ENCODE assay signal across 8 cellular contexts in genomic region chr5:143054480-143054941, GRCh38.
A peak's percentile ranks its signal among the peaks of the same experiment; 100 is the strongest.
DNase-seq lines count a peak whose midpoint lies in the region; ATAC-seq, FAIRE-seq and TF ChIP-seq lines count a peak whose summit lies in the region.

No MANE protein-coding gene starts in this region.

- ATAC-seq in HG02610 (IDR thresholded peaks at IDR 0.05; ENCODE audit: unreplicated experiment): peak; percentile 37

- CTCF ChIA-PET in activated CD4-positive, alpha-beta memory T cell treated with anti-CD3 and anti-CD28 coated beads for 36 hours (lab: Charles Lee): no interaction called here
- CTCF ChIA-PET in activated CD4-positive, alpha-beta memory T cell treated with anti-CD3 and anti-CD28 coated beads, Interleukin-2, amount 10 ng/mL, durations not matched to agents 7 days and 5 days (lab: Charles Lee): no interaction called here

- POLR2A ChIA-PET in activated CD4-positive, alpha-beta memory T cell treated with anti-CD3 and anti-CD28 coated beads for 36 hours (lab: Charles Lee): no interaction called here
- POLR2A ChIA-PET in activated CD4-positive, alpha-beta memory T cell treated with anti-CD3 and anti-CD28 coated beads, Interleukin-2, amount 10 ng/mL, durations not matched to agents 7 days and 5 days (lab: Charles Lee): no interaction called here

- no peaks in the 10 kb centered on the region for H3K9me1 ChIP-seq in keratinocyte (ENCODE audit: control insufficient read depth, extremely low read depth, insufficient read depth, low read length)

- peak overlapping the region; percentile 27 for H3K4me3 Mint-ChIP-seq in activated CD4-positive, alpha-beta memory T cell treated with anti-CD3 and anti-CD28 coated beads for 36 hours
- H3K4me3 Mint-ChIP-seq in activated CD4-positive, alpha-beta memory T cell treated with anti-CD3 and anti-CD28 coated beads, Interleukin-2, amount 10 ng/mL, durations not matched to agents 7 days and 5 days: no peak overlapping the region

- intact Hi-C loops in activated CD4-positive, alpha-beta memory T cell treated with anti-CD3 and anti-CD28 coated beads for 36 hours (cut with micrococcal nuclease): loop anchor here (2.0 to 5.0 kb wide), 3 partner anchors 46 to 350 kb away; no protein-coding TSS in a partner anchor

- no peaks in the 10 kb centered on the region for H3K9me3 ChIP-seq in keratinocyte (ENCODE audit: control insufficient read depth, low read depth, low read length)

- H3K27ac ChIP-seq in keratinocyte (ENCODE audit: control insufficient read depth, insufficient read depth, low read length): no peak overlapping the region

- no peak overlapping the region for H3K4me3 ChIP-seq in keratinocyte (ENCODE audit: control insufficient read depth in 2 of 3, extremely low read depth in 1 of 3, insufficient read depth in 2 of 3, low read depth in 1 of 3, low read length in 3 of 3)

- peaks cover 18% of the 10 kb centered on the region for H3K36me3 Mint-ChIP-seq in activated CD4-positive, alpha-beta memory T cell treated with anti-CD3 and anti-CD28 coated beads for 36 hours
- peaks cover 36% of the 10 kb centered on the region for H3K36me3 Mint-ChIP-seq in activated CD4-positive, alpha-beta memory T cell treated with anti-CD3 and anti-CD28 coated beads, Interleukin-2, amount 10 ng/mL, durations not matched to agents 7 days and 5 days (ENCODE audit: low read depth)

- dilution Hi-C loops in keratinocyte (cut with MboI; ENCODE audit: extremely low pct_ligation_motif_present, low sequenced_read_pairs): no loop called here

- peaks cover 22% of the 10 kb centered on the region for H3K4me1 ChIP-seq in keratinocyte (ENCODE audit: control insufficient read depth, extremely low read depth, insufficient read depth, low read length)

- H3K27me3 ChIP-seq in keratinocyte (ENCODE audit: control insufficient read depth, extremely low read depth, insufficient read depth, low read length): no peaks in the 10 kb centered on the region

- H2AFZ ChIP-seq in keratinocyte (ENCODE audit: control insufficient read depth, low read length): no peak overlapping the region

- no peaks in the 10 kb centered on the region for H3K9me3 Mint-ChIP-seq in activated CD4-positive, alpha-beta memory T cell treated with anti-CD3 and anti-CD28 coated beads for 36 hours
- H3K9me3 Mint-ChIP-seq in activated CD4-positive, alpha-beta memory T cell treated with anti-CD3 and anti-CD28 coated beads, Interleukin-2, amount 10 ng/mL, durations not matched to agents 7 days and 5 days: no peaks in the 10 kb centered on the region

- TF ChIP-seq CTCF in keratinocyte (optimal IDR thresholded peaks at IDR 0.05 in 1 of 3, IDR thresholded peaks at IDR 0.05 in 1 of 3, conservative IDR thresholded peaks at IDR 0.05 in 1 of 3; ENCODE audit: extremely low read depth in 1 of 3, insufficient read depth in 2 of 3, low read length in 3 of 3): no peak

- H3K79me2 ChIP-seq in keratinocyte (ENCODE audit: control insufficient read depth, insufficient read depth, low read length): no peaks in the 10 kb centered on the region

- peaks cover 87% of the 10 kb centered on the region for H3K4me1 Mint-ChIP-seq in activated CD4-positive, alpha-beta memory T cell treated with anti-CD3 and anti-CD28 coated beads for 36 hours (ENCODE audit: low read depth)
- peaks cover 51% of the 10 kb centered on the region for H3K4me1 Mint-ChIP-seq in activated CD4-positive, alpha-beta memory T cell treated with anti-CD3 and anti-CD28 coated beads, Interleukin-2, amount 10 ng/mL, durations not matched to agents 7 days and 5 days

- H3K9ac ChIP-seq in keratinocyte (ENCODE audit: control insufficient read depth, extremely low read depth, insufficient read depth, low read length): no peak overlapping the region

- peaks cover 0 to 1% of the 10 kb centered on the region in 2 experiments for H3K36me3 ChIP-seq in keratinocyte (ENCODE audit: control insufficient read depth in 2 of 2, extremely low read depth in 1 of 2, insufficient read depth in 2 of 2, low read length in 2 of 2)

- DNase-seq in activated CD4-positive, alpha-beta memory T cell treated with anti-CD3 and anti-CD28 coated beads for 36 hours: peak; percentile 60
- no peak for DNase-seq in activated CD4-positive, alpha-beta memory T cell treated with anti-CD3 and anti-CD28 coated beads, Interleukin-2, amount 10 ng/mL, durations not matched to agents 7 days and 5 days
- peak; percentile 85 for DNase-seq in OCI-M1 (lab: John Stamatoyannopoulos, UW)
- no peak for DNase-seq in keratinocyte (ENCODE audit: low read depth, low spot score)
- DNase-seq in NCI-H82 (lab: John Stamatoyannopoulos, UW): no peak
- DNase-seq in GDM1 (lab: John Stamatoyannopoulos, UW): no peak
- DNase-seq in NCI-H2029 (lab: John Stamatoyannopoulos, UW): no peak

- H4K20me1 ChIP-seq in keratinocyte (ENCODE audit: control insufficient read depth, extremely low read depth, insufficient read depth, low read length): no peaks in the 10 kb centered on the region

- no peaks in the 10 kb centered on the region for H3K27me3 Mint-ChIP-seq in activated CD4-positive, alpha-beta memory T cell treated with anti-CD3 and anti-CD28 coated beads for 36 hours
- no peaks in the 10 kb centered on the region for H3K27me3 Mint-ChIP-seq in activated CD4-positive, alpha-beta memory T cell treated with anti-CD3 and anti-CD28 coated beads, Interleukin-2, amount 10 ng/mL, durations not matched to agents 7 days and 5 days

- H3K4me2 ChIP-seq in keratinocyte (ENCODE audit: control insufficient read depth, extremely low read depth, insufficient read depth, low read depth, low read length): no peak overlapping the region

- H3K27ac Mint-ChIP-seq in activated CD4-positive, alpha-beta memory T cell treated with anti-CD3 and anti-CD28 coated beads for 36 hours: peak overlapping the region; percentile 85
- H3K27ac Mint-ChIP-seq in activated CD4-positive, alpha-beta memory T cell treated with anti-CD3 and anti-CD28 coated beads, Interleukin-2, amount 10 ng/mL, durations not matched to agents 7 days and 5 days: no peak overlapping the region

- FAIRE-seq in keratinocyte (lab: Jason Lieb, UNC): peak; percentile 48

Comparison
In these comparisons a context has a peak if more than half of its experiments do, and no peak if none do; other contexts are left out.
1. DNase-seq: peak in activated CD4-positive, alpha-beta memory T cell treated with anti-CD3 and anti-CD28 coated beads for 36 hours (single experiment) and OCI-M1 (single experiment); none in activated CD4-positive, alpha-beta memory T cell treated with anti-CD3 and anti-CD28 coated beads, Interleukin-2, amount 10 ng/mL, durations not matched to agents 7 days and 5 days (single experiment), keratinocyte (single experiment), NCI-H82 (single experiment), GDM1 (single experiment) and NCI-H2029 (single experiment).